Comparison of ENCODE assay signal across 8 cellular contexts in the genomic region with DNA sequence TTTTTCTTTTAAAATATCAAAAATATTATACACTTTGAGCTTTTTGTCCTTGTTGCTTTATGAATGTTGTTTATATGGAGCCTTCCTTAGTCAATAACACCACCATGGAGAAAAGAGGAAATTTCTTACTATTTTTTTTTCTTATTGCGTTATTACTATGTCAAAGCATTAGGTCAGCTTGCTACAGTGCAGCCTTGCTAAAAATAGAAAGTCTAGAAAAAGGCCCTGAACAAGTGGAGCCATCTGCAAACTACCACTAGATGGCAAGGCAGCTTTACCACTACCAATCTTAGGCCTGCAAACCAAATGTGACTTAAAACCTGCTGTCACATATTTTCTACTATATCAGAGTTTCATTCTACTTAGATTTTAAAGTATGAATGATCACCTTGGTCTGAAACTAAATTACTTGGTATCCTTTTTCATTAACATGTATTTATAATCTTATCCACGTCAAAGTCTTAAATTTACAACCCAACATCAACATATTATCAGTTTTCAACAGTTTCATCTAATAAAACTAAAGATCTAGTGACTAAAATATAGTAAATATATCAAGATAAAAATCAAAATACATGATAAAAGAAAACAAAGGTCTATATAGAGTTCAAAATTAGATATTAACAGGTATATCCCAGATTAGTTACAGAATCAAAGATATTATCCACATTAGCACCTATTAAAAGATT.
DNase-seq lines count a peak whose midpoint lies in the region; ATAC-seq, FAIRE-seq and TF ChIP-seq lines count a peak whose summit lies in the region.

No MANE protein-coding gene starts in this region.

- intact Hi-C loops in Panc1 (cut with micrococcal nuclease; ENCODE audit: unreplicated experiment), result loop anchor here (5.0 kb wide), 4 partner anchors 240 to 720 kb away; no protein-coding TSS in a partner anchor

- CTCF ChIA-PET in AG04449 (lab: Yijun Ruan, JAX), result interaction anchor here (0.6 to 5.9 kb wide), 24 partner anchors 10 to 752 kb away, joined by 3 to 28 read pairs (median 4); a partner anchor contains a TSS
- CTCF ChIA-PET in Panc1 (lab: Charles Lee), result interaction anchor here (0.6 to 1.0 kb wide), 3 partner anchors 370 to 659 kb away, joined by 4 to 8 read pairs (median 5); no protein-coding TSS in a partner anchor

- no TSS peak for BruUV-seq in Panc1 (replicated peaks; lab: Mats Ljungman, UMichigan)

- H3K36me3 ChIP-seq in Panc1 (ENCODE audit: control insufficient read depth, insufficient read depth, low read length) (no peaks in the 10 kb centered on the region), small intestine (ENCODE audit: control insufficient read depth in 2 of 2, insufficient read depth in 2 of 2, low read length in 2 of 2) (no peaks in the 10 kb centered on the region)

- in situ Hi-C loops in Panc1 (cut with HindIII; ENCODE audit: low pct_unique_long_range_greater_than_20kb, low sequenced_read_pairs), result no loop called here
- in situ Hi-C loops in astrocyte of the spinal cord (cut with HindIII; ENCODE audit: low sequenced_read_pairs), result no loop called here

- DNase-seq in AG04449 (ENCODE audit: low read depth, low spot score), result peak; percentile 71
- DNase-seq in GM10266 (ENCODE audit: extremely low spot score), result peak; percentile 67
- peak; percentile 90 for DNase-seq in HCEC 1CT
- DNase-seq in Kasumi-1 (lab: John Stamatoyannopoulos, UW), result peak; percentile 94 to 97
- peak; percentile 85 for DNase-seq in Panc1 (ENCODE audit: low read depth, low spot score)
- peak; percentile 91 for DNase-seq in astrocyte of the spinal cord (ENCODE audit: low read depth, low spot score)
- peak; percentile 57 to 94 for DNase-seq in hippocampal formation (lab: John Stamatoyannopoulos, UW)
- DNase-seq in small intestine, result peak; percentile 66

- H3K27ac ChIP-seq in Panc1 (ENCODE audit: low read length), result no peak overlapping the region
- H3K27ac ChIP-seq in small intestine (ENCODE audit: low read depth in 1 of 2, low read length in 1 of 2), result no peak overlapping the region

- FAIRE-seq in small intestine (lab: Jason Lieb, UNC), result peak; percentile 82

- no peak overlapping the region for H3K4me3 ChIP-seq in AG04449 (ENCODE audit: low read depth, low read length)
- H3K4me3 ChIP-seq in Panc1 (ENCODE audit: low read depth in 2 of 2, low read length in 2 of 2), result no peak overlapping the region
- H3K4me3 ChIP-seq in astrocyte of the spinal cord (ENCODE audit: low read depth, low read length), result no peak overlapping the region
- H3K4me3 ChIP-seq in small intestine (ENCODE audit: low read depth in 1 of 2, low read length in 2 of 2), result no peak overlapping the region

- H3K4me1 ChIP-seq in Panc1 (ENCODE audit: control insufficient read depth, insufficient read depth, low read length) (no peaks in the 10 kb centered on the region), small intestine (ENCODE audit: control insufficient read depth in 2 of 2, insufficient read depth in 1 of 2, low read depth in 1 of 2, low read length in 1 of 2) (no peaks in the 10 kb centered on the region)

- H3K9me3 ChIP-seq in Panc1 (ENCODE audit: control insufficient read depth, insufficient read depth, low read depth, low read length), result no peaks in the 10 kb centered on the region
- no peaks in the 10 kb centered on the region for H3K9me3 ChIP-seq in small intestine (ENCODE audit: control insufficient read depth, low read depth)

- peak; percentile 99 for ATAC-seq in Panc1

- H3K27me3 ChIP-seq in Panc1 (ENCODE audit: control insufficient read depth, insufficient read depth, low read length) (no peaks in the 10 kb centered on the region), small intestine (ENCODE audit: control insufficient read depth in 2 of 2, insufficient read depth in 2 of 2, low read length in 2 of 2) (no peaks in the 10 kb centered on the region)

- TF ChIP-seq CTCF in AG04449 (IDR thresholded peaks at IDR 0.05; ENCODE audit: insufficient read depth, low read length, missing control alignments) (peak; percentile 81), GM10266 (IDR thresholded peaks at IDR 0.05; ENCODE audit: control insufficient read depth, insufficient read depth, low read depth, missing control alignments) (peak; percentile 84), Panc1 (IDR thresholded peaks at IDR 0.05) (peak; percentile 85), astrocyte of the spinal cord (IDR thresholded peaks at IDR 0.05; ENCODE audit: low read depth, low read length) (peak; percentile 89)

- 18 to 34% (median 27%) methylated on average over 2 of the region's 2 CpGs for WGBS in small intestine, 3 donors

- POLR2A ChIA-PET in AG04449 (lab: Yijun Ruan, JAX) (no interaction called here), Panc1 (lab: Charles Lee) (no interaction called here)
